9 cellular contexts compared by ENCODE assay signal in genomic region chr1:231162970-231163830, GRCh38. TPM values are rescaled to one million over a fixed set of nuclear protein-coding genes. Genes with fewer than 3 reads are reported as not detected.
A peak's percentile ranks its signal among the peaks of the same experiment; 100 is the strongest.
DNase-seq lines count a peak whose midpoint lies in the region; ATAC-seq and TF ChIP-seq lines count a peak whose summit lies in the region.
"Had no signal": no experiment of that assay in that cellular context is flagged by ENCODE, and none has a peak within 500 bp of the region (broad histone marks: within the 10 kb centered on the region; RNA-seq: fewer than 3 reads in every experiment).

No MANE protein-coding gene starts in this region.

- no peaks in the 10 kb centered on the region for H3K9me3 ChIP-seq in HUES6 (ENCODE audit: control insufficient read depth, insufficient read depth, low read depth, low read length)

- DNase-seq in DMS79 (lab: John Stamatoyannopoulos, UW) (peak; percentile 34), dorsolateral prefrontal cortex (peak in 2 of 10 donors; percentile 37 to 48), omental fat pad (ENCODE audit: low spot score) (no peak), glomerular visceral epithelial cell (ENCODE audit: extremely low spot score) (no peak), NCI-H526 treated with DMSO at 0.1 percent for 48 hours (lab: John Stamatoyannopoulos, UW) (no peak)
- DNase-seq: activated CD4-positive, alpha-beta T cell treated with anti-CD3 and anti-CD28 coated beads, Interleukin-2, amount 50 U/mL, for 4 hours had no signal

- H3K36me3 ChIP-seq in HUES6 (ENCODE audit: control insufficient read depth, insufficient read depth, low read length) = no peaks in the 10 kb centered on the region

- peak; percentile 3 for ATAC-seq in omental fat pad (ENCODE audit: low FRiP score)
- no peak for ATAC-seq in HG02678 (IDR thresholded peaks at IDR 0.05; ENCODE audit: unreplicated experiment)
- ATAC-seq in GM19023 (IDR thresholded peaks at IDR 0.05; ENCODE audit: unreplicated experiment) = no peak

- no peak overlapping the region for H3K9ac ChIP-seq in HUES6 (ENCODE audit: low read length)

- TF ChIP-seq CTCF in dorsolateral prefrontal cortex (IDR thresholded peaks at IDR 0.05 in 54 of 56, conservative IDR thresholded peaks at IDR 0.05 in 2 of 56; ENCODE audit: low read depth in 1 of 56, partially characterized antibody in 56 of 56) (no peak), omental fat pad (IDR thresholded peaks at IDR 0.05) (no peak)

- H3K27me3 ChIP-seq in HUES6 (ENCODE audit: control insufficient read depth, insufficient read depth, low read length) (peaks cover 87% of the 10 kb centered on the region), dorsolateral prefrontal cortex (peaks cover 0 to 25% (median 0%) of the 10 kb centered on the region in 45 donors)

- peak overlapping the region; percentile 61 for H3K4me3 ChIP-seq in HUES6 (ENCODE audit: low read depth, low read length)
- H3K4me3 ChIP-seq in dorsolateral prefrontal cortex = peak overlapping the region; percentile 39 to 76 (median 61)

- intact Hi-C loops in dorsolateral prefrontal cortex (cut with DNase I) = loop anchor here in 1 of 2 donors (5.0 kb wide), 1 partner anchor 41 kb away; no protein-coding TSS in a partner anchor

- H3K27ac ChIP-seq in HUES6 (ENCODE audit: low read depth, low read length) (no peak overlapping the region), dorsolateral prefrontal cortex (peak overlapping the region in 6 of 59 donors; percentile 2 to 57 (median 26))

- H3K4me1 ChIP-seq in HUES6 (ENCODE audit: control insufficient read depth, insufficient read depth, low read length) = 0 out of 2 replicates have a peak, but pooled peaks cover 6% of the 10 kb centered on the region

RNA-seq across cellular contexts. Expression of gene TRIM67, which starts 1.3 kb away (rescaled TPM):
- total RNA-seq in dorsolateral prefrontal cortex (1 to 10 TPM in 115 of 120 experiments, under 1 TPM in 5; 0.78 to 3.4 (median 1.8) TPM), omental fat pad (under 1 TPM in 2 of 4 donors, not detected in 2; 0.06 to 0.32 TPM)
